ENCODE assay signal across 8 cellular contexts in genomic region chr20:31605031-31605901, GRCh38. TPM values are rescaled to one million over a fixed set of nuclear protein-coding genes. Genes with fewer than 3 reads are reported as not detected.
DNase-seq lines count a peak whose midpoint lies in the region; ATAC-seq, FAIRE-seq and TF ChIP-seq lines count a peak whose summit lies in the region.

ID1 (plus strand) TSS chr20:31605289; CDS start chr20:31605388, 99 bp downstream.

- POLR2A ChIA-PET in AG04450 (lab: Yijun Ruan, JAX) (interaction anchor here (0.7 to 7.0 kb wide), 14 partner anchors 8 to 68 kb away, joined by 3 to 131 read pairs (median 9); no protein-coding TSS in a partner anchor), WTC11 (lab: Charles Lee) (interaction anchor here (1.0 to 6.4 kb wide), 13 partner anchors 10 to 115 kb away, joined by 3 to 73 read pairs (median 6); no protein-coding TSS in a partner anchor)

- H3K36me3 Mint-ChIP-seq in WTC11: peaks cover 8% of the 10 kb centered on the region

- DNase-seq in AG04450 (ENCODE audit: low read depth, low spot score) (peak; percentile 78), NCI-H226 (peak; percentile 90), WTC11 (ENCODE audit: low spot score) (peak; percentile 95), bronchial epithelial cell (ENCODE audit: low read depth) (peak; percentile 83), iPS-NIHi11 (ENCODE audit: low spot score) (peak; percentile 90)

- H3K27ac Mint-ChIP-seq in WTC11: peak within 1 kb of the TSS; percentile 99

- peak; percentile 91 for ATAC-seq in GM19023 (IDR thresholded peaks at IDR 0.05; ENCODE audit: unreplicated experiment)
- peak; percentile 85 for ATAC-seq in HG03280 (IDR thresholded peaks at IDR 0.05; ENCODE audit: unreplicated experiment)
- ATAC-seq in WTC11: peak; percentile 54

- peaks cover 2% of the 10 kb centered on the region; the same call in 1 of the 2 replicates for H3K27me3 Mint-ChIP-seq in WTC11 (ENCODE audit: low read depth)

- H3K9me3 ChIP-seq in AG04450 (ENCODE audit: control insufficient read depth, insufficient read depth, low read length): no peaks in the 10 kb centered on the region; the same call in 1 of the 2 replicates

- H3K27me3 ChIP-seq in AG04450 (ENCODE audit: control insufficient read depth, insufficient read depth, low read length) (no peaks in the 10 kb centered on the region), bronchial epithelial cell (ENCODE audit: control insufficient read depth, insufficient read depth, low read length) (no peaks in the 10 kb centered on the region)

- H3K9me3 Mint-ChIP-seq in WTC11: no peaks in the 10 kb centered on the region

- H3K27ac ChIP-seq in AG04450 (ENCODE audit: low read depth, low read length) (peak within 1 kb of the TSS; percentile 70), skin epidermis (peak within 1 kb of the TSS; percentile 48 to 95 (median 87))

- H3K36me3 ChIP-seq in bronchial epithelial cell (ENCODE audit: control insufficient read depth, insufficient read depth, low read length): peaks cover 7% of the 10 kb centered on the region

- FAIRE-seq in bronchial epithelial cell (lab: Jason Lieb, UNC): no peak

- peaks cover 42% of the 10 kb centered on the region for H3K4me1 Mint-ChIP-seq in WTC11

- H3K4me3 Mint-ChIP-seq in WTC11: peak within 1 kb of the TSS; percentile 96

- CTCF ChIA-PET in AG04450 (lab: Charles Lee): interaction anchor here (1.6 to 17.7 kb wide), 4 partner anchors 8 to 119 kb away, joined by 3 to 1107 read pairs (median 8); no protein-coding TSS in a partner anchor
- CTCF ChIA-PET in WTC11 (lab: Charles Lee): interaction anchor here (1.0 to 17.0 kb wide), 9 partner anchors 7 to 118 kb away, joined by 5 to 927 read pairs (median 13); no protein-coding TSS in a partner anchor

- peak within 1 kb of the TSS; percentile 90 for H3K4me3 ChIP-seq in AG04450 (ENCODE audit: low read depth, low read length)
- peak within 1 kb of the TSS; percentile 95 for H3K4me3 ChIP-seq in bronchial epithelial cell (ENCODE audit: low read depth, low read length)
- peak within 1 kb of the TSS; percentile 60 to 83 (median 71) for H3K4me3 ChIP-seq in skin epidermis

- no peak for TF ChIP-seq CTCF in AG04450 (IDR thresholded peaks at IDR 0.05; ENCODE audit: low read depth, low read length)
- TF ChIP-seq CTCF in WTC11 (IDR thresholded peaks at IDR 0.05): no peak
- TF ChIP-seq CTCF in bronchial epithelial cell (IDR thresholded peaks at IDR 0.05; ENCODE audit: insufficient read depth, low read length, severe bottlenecking): no peak

TF ChIP-seq in WTC11, 78 proteins besides CTCF, POLR2A, EP300 and RAD21 (continues in another document):
- TF ChIP-seq ATF3 (CRISPR knock-in tag; conservative IDR thresholded peaks at IDR 0.05) (no peak), GABPB1 (CRISPR knock-in tag; IDR thresholded peaks at IDR 0.05) (peak; percentile 86), ZNF263 (CRISPR knock-in tag; IDR thresholded peaks at IDR 0.05; ENCODE audit: low read depth) (no peak), IRF2 (CRISPR knock-in tag; IDR thresholded peaks at IDR 0.05; ENCODE audit: borderline replicate concordance, low read depth) (no peak), ZNF671 (CRISPR knock-in tag; IDR thresholded peaks at IDR 0.05) (no peak), PREB (CRISPR knock-in tag; IDR thresholded peaks at IDR 0.05; ENCODE audit: borderline replicate concordance) (peak; percentile 86; the same call in 1 of the 2 replicates), JAZF1 (CRISPR knock-in tag; IDR thresholded peaks at IDR 0.05) (no peak), ATF6 (CRISPR knock-in tag; IDR thresholded peaks at IDR 0.05) (no peak), FOXP4 (CRISPR knock-in tag; IDR thresholded peaks at IDR 0.05) (peak; percentile 54; the same call in 1 of the 2 replicates), MLX (CRISPR knock-in tag; IDR thresholded peaks at IDR 0.05) (no peak; the same call in 1 of the 2 replicates), JUN (CRISPR knock-in tag; IDR thresholded peaks at IDR 0.05) (no peak; the same call in 1 of the 2 replicates), ESRRA (CRISPR knock-in tag; IDR thresholded peaks at IDR 0.05; ENCODE audit: borderline replicate concordance) (no peak), CREM (CRISPR knock-in tag; IDR thresholded peaks at IDR 0.05) (no peak), ATF2 (CRISPR knock-in tag; IDR thresholded peaks at IDR 0.05; ENCODE audit: borderline replicate concordance, low read depth) (no peak), TEAD1 (CRISPR knock-in tag; IDR thresholded peaks at IDR 0.05) (peak; percentile 60), MYBL2 (CRISPR knock-in tag; IDR thresholded peaks at IDR 0.05) (no peak), GRHL2 (CRISPR knock-in tag; IDR thresholded peaks at IDR 0.05; ENCODE audit: insufficient replicate concordance, severe bottlenecking) (no peak), CDX4 (CRISPR knock-in tag; IDR thresholded peaks at IDR 0.05; ENCODE audit: borderline replicate concordance) (0 out of 2 replicates have a peak, but pooled peaks have one; percentile 7), HMGA2 (CRISPR knock-in tag; IDR thresholded peaks at IDR 0.05) (no peak), SMAD3 (CRISPR knock-in tag; IDR thresholded peaks at IDR 0.05; ENCODE audit: borderline replicate concordance) (no peak)

RNA-seq across cellular contexts. Expression of gene ID1, which starts in this region (rescaled TPM):
- 7.8 and 11.1 TPM in 2 replicates for polyA plus RNA-seq in AG04450 (2011; rRNA removed)
- polyA minus RNA-seq in AG04450 (2011; rRNA and poly(A)+ RNA removed): 7.1 and 9.5 TPM in 2 replicates
- total RNA-seq in WTC11 (2021): 88.8 to 158 TPM (median 149 TPM) in 3 replicates
- 426 and 930 TPM in 2 replicates for total RNA-seq in bronchial epithelial cell

Comparison
In these comparisons a context has a peak if more than half of its experiments do, and no peak if none do; other contexts are left out.
1. Peak in every context shown above with its lines: DNase-seq, ATAC-seq, H3K4me3 ChIP-seq and H3K27ac ChIP-seq.